Comparison of ENCODE assay signal across 1 cellular context in genomic region chr19:48907671-48908070, GRCh38.
TF ChIP-seq lines count a peak whose summit lies in the region.

No MANE protein-coding gene starts in this region.

TF ChIP-seq in HepG2, 621 proteins besides CTCF, POLR2A, EP300 and RAD21 (continued from another document and continues in another):
- TF ChIP-seq, protein P1, sequence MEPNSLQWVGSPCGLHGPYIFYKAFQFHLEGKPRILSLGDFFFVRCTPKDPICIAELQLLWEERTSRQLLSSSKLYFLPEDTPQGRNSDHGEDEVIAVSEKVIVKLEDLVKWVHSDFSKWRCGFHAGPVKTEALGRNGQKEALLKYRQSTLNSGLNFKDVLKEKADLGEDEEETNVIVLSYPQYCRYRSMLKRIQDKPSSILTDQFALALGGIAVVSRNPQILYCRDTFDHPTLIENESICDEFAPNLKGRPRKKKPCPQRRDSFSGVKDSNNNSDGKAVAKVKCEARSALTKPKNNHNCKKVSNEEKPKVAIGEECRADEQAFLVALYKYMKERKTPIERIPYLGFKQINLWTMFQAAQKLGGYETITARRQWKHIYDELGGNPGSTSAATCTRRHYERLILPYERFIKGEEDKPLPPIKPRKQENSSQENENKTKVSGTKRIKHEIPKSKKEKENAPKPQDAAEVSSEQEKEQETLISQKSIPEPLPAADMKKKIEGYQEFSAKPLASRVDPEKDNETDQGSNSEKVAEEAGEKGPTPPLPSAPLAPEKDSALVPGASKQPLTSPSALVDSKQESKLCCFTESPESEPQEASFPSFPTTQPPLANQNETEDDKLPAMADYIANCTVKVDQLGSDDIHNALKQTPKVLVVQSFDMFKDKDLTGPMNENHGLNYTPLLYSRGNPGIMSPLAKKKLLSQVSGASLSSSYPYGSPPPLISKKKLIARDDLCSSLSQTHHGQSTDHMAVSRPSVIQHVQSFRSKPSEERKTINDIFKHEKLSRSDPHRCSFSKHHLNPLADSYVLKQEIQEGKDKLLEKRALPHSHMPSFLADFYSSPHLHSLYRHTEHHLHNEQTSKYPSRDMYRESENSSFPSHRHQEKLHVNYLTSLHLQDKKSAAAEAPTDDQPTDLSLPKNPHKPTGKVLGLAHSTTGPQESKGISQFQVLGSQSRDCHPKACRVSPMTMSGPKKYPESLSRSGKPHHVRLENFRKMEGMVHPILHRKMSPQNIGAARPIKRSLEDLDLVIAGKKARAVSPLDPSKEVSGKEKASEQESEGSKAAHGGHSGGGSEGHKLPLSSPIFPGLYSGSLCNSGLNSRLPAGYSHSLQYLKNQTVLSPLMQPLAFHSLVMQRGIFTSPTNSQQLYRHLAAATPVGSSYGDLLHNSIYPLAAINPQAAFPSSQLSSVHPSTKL (CRISPR knock-in tag; IDR thresholded peaks at IDR 0.05): peak; percentile 88
- TF ChIP-seq MYC (CRISPR knock-in tag; IDR thresholded peaks at IDR 0.05; ENCODE audit: borderline replicate concordance) (peak; percentile 51; the same call in 1 of the 2 replicates), ZBTB25 (CRISPR knock-in tag; IDR thresholded peaks at IDR 0.05) (peak; percentile 62; the same call in 1 of the 2 replicates), RFX3 (CRISPR knock-in tag; IDR thresholded peaks at IDR 0.05) (no peak), SIN3A (IDR thresholded peaks at IDR 0.05; ENCODE audit: borderline replicate concordance, low read depth, low read length) (no peak), HOXA3 (CRISPR knock-in tag; IDR thresholded peaks at IDR 0.05) (peak; percentile 80), ZMYM2 (CRISPR knock-in tag; IDR thresholded peaks at IDR 0.05) (peak; percentile 85), MAX (IDR thresholded peaks at IDR 0.05) (peak; percentile 37; the same call in 1 of the 2 replicates), STAT5B (CRISPR knock-in tag; IDR thresholded peaks at IDR 0.05) (no peak), KDM2A (CRISPR knock-in tag; IDR thresholded peaks at IDR 0.05; ENCODE audit: borderline replicate concordance, low read depth) (peak; percentile 42; the same call in 1 of the 2 replicates), ZNF614 (CRISPR knock-in tag; IDR thresholded peaks at IDR 0.05; ENCODE audit: borderline replicate concordance) (0 out of 2 replicates have a peak, but pooled peaks have one; percentile 17), SRSF9 (IDR thresholded peaks at IDR 0.05; ENCODE audit: borderline replicate concordance, insufficient read depth, low read depth, low read length, poor library complexity, severe bottlenecking) (no peak), ZNF441 (CRISPR knock-in tag; IDR thresholded peaks at IDR 0.05; ENCODE audit: borderline replicate concordance) (peak; percentile 30; the same call in 1 of the 2 replicates), ZSCAN20 (CRISPR knock-in tag; IDR thresholded peaks at IDR 0.05; ENCODE audit: borderline replicate concordance) (no peak), STAT6 (CRISPR knock-in tag; IDR thresholded peaks at IDR 0.05; ENCODE audit: borderline replicate concordance) (no peak), CENPT (CRISPR knock-in tag; IDR thresholded peaks at IDR 0.05; ENCODE audit: low read depth) (no peak), ZNF274 (CRISPR knock-in tag; IDR thresholded peaks at IDR 0.05) (peak; percentile 24; the same call in 1 of the 2 replicates), ZNF629 (CRISPR knock-in tag; conservative IDR thresholded peaks at IDR 0.05) (0 out of 2 replicates have a peak, but pooled peaks have one; percentile 9), MIXL1 (CRISPR knock-in tag; IDR thresholded peaks at IDR 0.05) (peak; percentile 65), NFE2L2 (IDR thresholded peaks at IDR 0.05; ENCODE audit: low read length) (peak; percentile 24; the same call in 1 of the 2 replicates), RCOR2 (CRISPR knock-in tag; IDR thresholded peaks at IDR 0.05) (peak; percentile 54), ZNF569 (CRISPR knock-in tag; IDR thresholded peaks at IDR 0.05; ENCODE audit: borderline replicate concordance) (no peak), TARDBP (CRISPR knock-in tag; IDR thresholded peaks at IDR 0.05) (0 out of 2 replicates have a peak, but pooled peaks have one; percentile 25), FOXO1 (CRISPR knock-in tag; IDR thresholded peaks at IDR 0.05) (peak; percentile 43; the same call in 1 of the 2 replicates), TAF1 (CRISPR knock-in tag; IDR thresholded peaks at IDR 0.05) (0 out of 2 replicates have a peak, but pooled peaks have one; percentile 23), ZNF367 (CRISPR knock-in tag; IDR thresholded peaks at IDR 0.05; ENCODE audit: borderline replicate concordance) (no peak), ZNF12 (CRISPR knock-in tag; IDR thresholded peaks at IDR 0.05) (no peak), ZNF512B (CRISPR knock-in tag; IDR thresholded peaks at IDR 0.05; ENCODE audit: borderline replicate concordance) (no peak), ZNF3 (CRISPR knock-in tag; IDR thresholded peaks at IDR 0.05) (no peak), KLF13 (CRISPR knock-in tag; IDR thresholded peaks at IDR 0.05) (no peak), HOMEZ (CRISPR knock-in tag; IDR thresholded peaks at IDR 0.05; ENCODE audit: low read depth) (no peak; the same call in 1 of the 2 replicates), JUND (CRISPR knock-in tag; IDR thresholded peaks at IDR 0.05) (0 out of 2 replicates have a peak, but pooled peaks have one; percentile 15), ZBTB38 (CRISPR knock-in tag; IDR thresholded peaks at IDR 0.05) (0 out of 2 replicates have a peak, but pooled peaks have one; percentile 24), SYNCRIP (IDR thresholded peaks at IDR 0.05; ENCODE audit: insufficient read depth, low read depth, low read length) (no peak), ATF3 (CRISPR knock-in tag; IDR thresholded peaks at IDR 0.05) (peak; percentile 95), ZNF414 (CRISPR knock-in tag; IDR thresholded peaks at IDR 0.05) (peak; percentile 81; the same call in 1 of the 2 replicates)
- TF ChIP-seq, protein P2, sequence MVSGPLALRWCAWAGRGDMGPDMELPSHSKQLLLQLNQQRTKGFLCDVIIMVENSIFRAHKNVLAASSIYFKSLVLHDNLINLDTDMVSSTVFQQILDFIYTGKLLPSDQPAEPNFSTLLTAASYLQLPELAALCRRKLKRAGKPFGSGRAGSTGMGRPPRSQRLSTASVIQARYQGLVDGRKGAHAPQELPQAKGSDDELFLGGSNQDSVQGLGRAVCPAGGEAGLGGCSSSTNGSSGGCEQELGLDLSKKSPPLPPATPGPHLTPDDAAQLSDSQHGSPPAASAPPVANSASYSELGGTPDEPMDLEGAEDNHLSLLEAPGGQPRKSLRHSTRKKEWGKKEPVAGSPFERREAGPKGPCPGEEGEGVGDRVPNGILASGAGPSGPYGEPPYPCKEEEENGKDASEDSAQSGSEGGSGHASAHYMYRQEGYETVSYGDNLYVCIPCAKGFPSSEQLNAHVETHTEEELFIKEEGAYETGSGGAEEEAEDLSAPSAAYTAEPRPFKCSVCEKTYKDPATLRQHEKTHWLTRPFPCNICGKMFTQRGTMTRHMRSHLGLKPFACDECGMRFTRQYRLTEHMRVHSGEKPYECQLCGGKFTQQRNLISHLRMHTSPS (CRISPR knock-in tag; IDR thresholded peaks at IDR 0.05; ENCODE audit: low read depth): peak; percentile 96
- TF ChIP-seq, protein P3, sequence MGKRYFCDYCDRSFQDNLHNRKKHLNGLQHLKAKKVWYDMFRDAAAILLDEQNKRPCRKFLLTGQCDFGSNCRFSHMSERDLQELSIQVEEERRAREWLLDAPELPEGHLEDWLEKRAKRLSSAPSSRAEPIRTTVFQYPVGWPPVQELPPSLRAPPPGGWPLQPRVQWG (CRISPR knock-in tag; IDR thresholded peaks at IDR 0.05; ENCODE audit: borderline replicate concordance, low read depth): no peak
- TF ChIP-seq, protein P4, sequence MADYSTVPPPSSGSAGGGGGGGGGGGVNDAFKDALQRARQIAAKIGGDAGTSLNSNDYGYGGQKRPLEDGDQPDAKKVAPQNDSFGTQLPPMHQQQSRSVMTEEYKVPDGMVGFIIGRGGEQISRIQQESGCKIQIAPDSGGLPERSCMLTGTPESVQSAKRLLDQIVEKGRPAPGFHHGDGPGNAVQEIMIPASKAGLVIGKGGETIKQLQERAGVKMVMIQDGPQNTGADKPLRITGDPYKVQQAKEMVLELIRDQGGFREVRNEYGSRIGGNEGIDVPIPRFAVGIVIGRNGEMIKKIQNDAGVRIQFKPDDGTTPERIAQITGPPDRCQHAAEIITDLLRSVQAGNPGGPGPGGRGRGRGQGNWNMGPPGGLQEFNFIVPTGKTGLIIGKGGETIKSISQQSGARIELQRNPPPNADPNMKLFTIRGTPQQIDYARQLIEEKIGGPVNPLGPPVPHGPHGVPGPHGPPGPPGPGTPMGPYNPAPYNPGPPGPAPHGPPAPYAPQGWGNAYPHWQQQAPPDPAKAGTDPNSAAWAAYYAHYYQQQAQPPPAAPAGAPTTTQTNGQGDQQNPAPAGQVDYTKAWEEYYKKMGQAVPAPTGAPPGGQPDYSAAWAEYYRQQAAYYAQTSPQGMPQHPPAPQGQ (CRISPR knock-in tag; IDR thresholded peaks at IDR 0.05; ENCODE audit: borderline replicate concordance): no peak
- TF ChIP-seq, protein P5, sequence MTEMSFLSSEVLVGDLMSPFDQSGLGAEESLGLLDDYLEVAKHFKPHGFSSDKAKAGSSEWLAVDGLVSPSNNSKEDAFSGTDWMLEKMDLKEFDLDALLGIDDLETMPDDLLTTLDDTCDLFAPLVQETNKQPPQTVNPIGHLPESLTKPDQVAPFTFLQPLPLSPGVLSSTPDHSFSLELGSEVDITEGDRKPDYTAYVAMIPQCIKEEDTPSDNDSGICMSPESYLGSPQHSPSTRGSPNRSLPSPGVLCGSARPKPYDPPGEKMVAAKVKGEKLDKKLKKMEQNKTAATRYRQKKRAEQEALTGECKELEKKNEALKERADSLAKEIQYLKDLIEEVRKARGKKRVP (CRISPR knock-in tag; IDR thresholded peaks at IDR 0.05): peak; percentile 57 to 95; a peak in 3 of 4 replicates
